13 cellular contexts compared by ENCODE assay signal in genomic region chrX:46838974-46839480, GRCh38. TPM values are rescaled to one million over a fixed set of nuclear protein-coding genes. Genes with fewer than 3 reads are reported as not detected.
A peak's percentile ranks its signal among the peaks of the same experiment; 100 is the strongest.
DNase-seq lines count a peak whose midpoint lies in the region; ATAC-seq and TF ChIP-seq lines count a peak whose summit lies in the region.
"Had no signal": no experiment of that assay in that cellular context is flagged by ENCODE, and none has a peak within 500 bp of the region (broad histone marks: within the 10 kb centered on the region; RNA-seq: fewer than 3 reads in every experiment).

No MANE protein-coding gene starts in this region.

- H3K79me2 ChIP-seq in MM.1S (ENCODE audit: low read length): peaks cover 54% of the 10 kb centered on the region
- H3K79me2 ChIP-seq in parathyroid adenoma: peaks cover 8% of the 10 kb centered on the region

- H3K36me3 Mint-ChIP-seq in activated CD8-positive, alpha-beta memory T cell treated with anti-CD3 and anti-CD28 coated beads, Interleukin-2, amount 10 ng/mL, durations not matched to agents 7 days and 5 days: peaks cover 6% of the 10 kb centered on the region

- H3K9ac ChIP-seq in MM.1S (ENCODE audit: low read length) (no peak overlapping the region), endocrine pancreas (ENCODE audit: control insufficient read depth, insufficient read depth, low read length) (no peak overlapping the region), parathyroid adenoma (no peak overlapping the region)

- peaks cover 5% of the 10 kb centered on the region for H3K4me1 Mint-ChIP-seq in activated CD8-positive, alpha-beta memory T cell treated with anti-CD3 and anti-CD28 coated beads, Interleukin-2, amount 10 ng/mL, durations not matched to agents 7 days and 5 days
- H3K4me1 Mint-ChIP-seq: nephron had no signal

- H4K20me1 ChIP-seq in MM.1S (ENCODE audit: insufficient read depth, low read length): no peaks in the 10 kb centered on the region

- ATAC-seq in activated CD8-positive, alpha-beta memory T cell treated with anti-CD3 and anti-CD28 coated beads, Interleukin-2, amount 10 ng/mL, durations not matched to agents 7 days and 5 days: no peak
- no peak for ATAC-seq in HG02678 (IDR thresholded peaks at IDR 0.05; ENCODE audit: unreplicated experiment)
- ATAC-seq: effector memory CD8-positive, alpha-beta T cell; stimulated activated naive B cell treated with anti-CD40 and anti-IgM and Interleukin-4, amounts not matched to agents 10 μg/mL and 1 μg/mL and 100 μg/mL, for 72 hours had no signal

- H3K4me2 ChIP-seq in MM.1S (ENCODE audit: low read depth, low read length): peak overlapping the region; percentile 76
- H3K4me2 ChIP-seq in parathyroid adenoma (ENCODE audit: low read length): peak overlapping the region; percentile 22

- H3K9me3 Mint-ChIP-seq in activated CD8-positive, alpha-beta memory T cell treated with anti-CD3 and anti-CD28 coated beads, Interleukin-2, amount 10 ng/mL, durations not matched to agents 7 days and 5 days (ENCODE audit: low read depth): no peaks in the 10 kb centered on the region
- H3K9me3 Mint-ChIP-seq: effector memory CD8-positive, alpha-beta T cell had no signal

- peak overlapping the region; percentile 97 for H3K4me3 Mint-ChIP-seq in activated CD8-positive, alpha-beta memory T cell treated with anti-CD3 and anti-CD28 coated beads, Interleukin-2, amount 10 ng/mL, durations not matched to agents 7 days and 5 days

- peaks cover 10% of the 10 kb centered on the region for H3F3A ChIP-seq in MM.1S (ENCODE audit: insufficient read depth, low read length)

- no peak for DNase-seq in activated CD8-positive, alpha-beta memory T cell treated with anti-CD3 and anti-CD28 coated beads, Interleukin-2, amount 10 ng/mL, durations not matched to agents 7 days and 5 days
- DNase-seq in activated CD8-positive, alpha-beta memory T cell treated with anti-CD3 and anti-CD28 coated beads, Interleukin-2, amount 50 U/mL, for 48 hours: no peak
- DNase-seq in MM.1S: no peak
- no peak for DNase-seq in NCI-H2171 (lab: John Stamatoyannopoulos, UW)
- no peak for DNase-seq in NCI-H146 treated with DMSO at 0.1 percent for 48 hours (lab: John Stamatoyannopoulos, UW; ENCODE audit: unreplicated experiment)
- DNase-seq: activated CD4-positive, alpha-beta T cell treated with anti-CD3 and anti-CD28 coated beads, Interleukin-2, amount 50 U/mL, for 1 hour; adrenal gland; effector memory CD8-positive, alpha-beta T cell; stimulated activated naive B cell treated with anti-CD40 and anti-IgM and Interleukin-4, amounts not matched to agents 10 μg/mL and 1 μg/mL and 100 μg/mL, for 72 hours had no signal

- no peaks in the 10 kb centered on the region for H3K9me3 ChIP-seq in MM.1S (replicated peaks; ENCODE audit: insufficient read depth, low read length)
- no peaks in the 10 kb centered on the region for H3K9me3 ChIP-seq in endocrine pancreas (ENCODE audit: control insufficient read depth, low read length)
- no peaks in the 10 kb centered on the region for H3K9me3 ChIP-seq in parathyroid adenoma (ENCODE audit: control insufficient read depth, low read length)
- H3K9me3 ChIP-seq: adrenal gland had no signal

- H3K27me3 Mint-ChIP-seq in activated CD8-positive, alpha-beta memory T cell treated with anti-CD3 and anti-CD28 coated beads, Interleukin-2, amount 10 ng/mL, durations not matched to agents 7 days and 5 days: no peaks in the 10 kb centered on the region
- H3K27me3 Mint-ChIP-seq: effector memory CD8-positive, alpha-beta T cell; stimulated activated naive B cell treated with anti-CD40 and anti-IgM and Interleukin-4, amounts not matched to agents 10 μg/mL and 1 μg/mL and 100 μg/mL, for 72 hours had no signal

- H3K27ac ChIP-seq in MM.1S (ENCODE audit: low read length) (no peak overlapping the region), parathyroid adenoma (no peak overlapping the region)

- H3K4me1 ChIP-seq in MM.1S (ENCODE audit: low read length): no peaks in the 10 kb centered on the region
- H3K4me1 ChIP-seq in endocrine pancreas (ENCODE audit: control insufficient read depth, insufficient read depth, low read length): peaks cover 4% of the 10 kb centered on the region
- no peaks in the 10 kb centered on the region for H3K4me1 ChIP-seq in parathyroid adenoma

- H3K36me3 ChIP-seq in MM.1S (replicated peaks; ENCODE audit: insufficient read depth, low read length): no peaks in the 10 kb centered on the region
- no peaks in the 10 kb centered on the region for H3K36me3 ChIP-seq in endocrine pancreas (ENCODE audit: control insufficient read depth, insufficient read depth, low read length)
- no peaks in the 10 kb centered on the region for H3K36me3 ChIP-seq in parathyroid adenoma (ENCODE audit: control insufficient read depth, insufficient read depth, low read length)
- H3K36me3 ChIP-seq: adrenal gland had no signal

- H3K9me2 ChIP-seq in MM.1S (replicated peaks; ENCODE audit: insufficient read depth, low read length): no peaks in the 10 kb centered on the region

- CTCF ChIA-PET in activated CD8-positive, alpha-beta memory T cell treated with anti-CD3 and anti-CD28 coated beads, Interleukin-2, amount 10 ng/mL, durations not matched to agents 7 days and 5 days (lab: Charles Lee): interaction anchor here (0.8 kb wide), 1 partner anchor 63 kb away, joined by 3 read pairs; no protein-coding TSS in a partner anchor

- H3K4me3 ChIP-seq in MM.1S (ENCODE audit: low read length) (no peak overlapping the region), endocrine pancreas (ENCODE audit: control insufficient read depth, insufficient read depth, low read length) (peak overlapping the region; percentile 91), parathyroid adenoma (ENCODE audit: low read depth, low read length) (no peak overlapping the region)

- H3K27ac Mint-ChIP-seq in activated CD8-positive, alpha-beta memory T cell treated with anti-CD3 and anti-CD28 coated beads, Interleukin-2, amount 10 ng/mL, durations not matched to agents 7 days and 5 days: no peak overlapping the region
- H3K27ac Mint-ChIP-seq: effector memory CD8-positive, alpha-beta T cell; nephron had no signal

- TF ChIP-seq CTCF in MM.1S (IDR thresholded peaks at IDR 0.05; ENCODE audit: low read length) (no peak), parathyroid adenoma (IDR thresholded peaks at IDR 0.05) (no peak)

- no peaks in the 10 kb centered on the region for H3K27me3 ChIP-seq in MM.1S (replicated peaks; ENCODE audit: insufficient read depth, low read length)
- no peaks in the 10 kb centered on the region for H3K27me3 ChIP-seq in endocrine pancreas (ENCODE audit: control insufficient read depth, insufficient read depth, low read length)
- H3K27me3 ChIP-seq in parathyroid adenoma (ENCODE audit: control insufficient read depth, insufficient read depth, low read length): no peaks in the 10 kb centered on the region
- H3K27me3 ChIP-seq: adrenal gland had no signal

- H2AFZ ChIP-seq in MM.1S (ENCODE audit: low read length) (no peak overlapping the region), parathyroid adenoma (no peak overlapping the region)

RNA-seq across cellular contexts. Expression of gene RP2, which starts 2.2 kb away (rescaled TPM):
- 10 to 100 TPM in 1 of 2 experiments, 1 to 10 TPM in 1; 9.6 to 11.3 TPM for total RNA-seq in activated CD8-positive, alpha-beta memory T cell treated with anti-CD3 and anti-CD28 coated beads, Interleukin-2, amount 10 ng/mL, durations not matched to agents 7 days and 5 days
